ENCODE assay signal across 14 cellular contexts in the genomic region with DNA sequence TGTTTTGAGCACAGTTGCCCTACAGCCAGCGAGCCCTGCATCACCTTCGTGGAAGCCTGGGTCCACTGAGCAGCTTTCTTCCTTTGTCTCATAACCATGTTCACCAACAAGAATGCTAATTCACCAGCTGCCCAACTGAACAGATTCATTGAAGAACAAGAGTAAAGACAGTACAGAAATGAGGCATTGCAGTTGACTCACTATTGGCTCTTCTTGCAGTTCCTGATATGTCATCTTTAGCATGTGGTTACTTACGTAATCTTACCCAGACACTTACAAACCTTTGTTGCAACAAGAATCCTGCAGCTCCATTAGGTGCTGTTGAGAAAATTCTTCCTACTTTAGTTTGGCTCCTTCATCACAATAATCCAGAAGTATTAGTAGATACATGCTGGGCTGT.
"Had no signal": no experiment of that assay in that cellular context is flagged by ENCODE, and none has a peak within 500 bp of the region (broad histone marks: within the 10 kb centered on the region; RNA-seq: fewer than 3 reads in every experiment).

No MANE protein-coding gene starts in this region.

- H3K36me3 ChIP-seq: esophagus muscularis mucosa, neural progenitor cell, right lobe of liver, stomach, thoracic aorta had no signal

- H3K27ac ChIP-seq: esophagus muscularis mucosa, hepatocyte, neural progenitor cell, psoas muscle, right lobe of liver, stomach, thoracic aorta had no signal

- H3K4me2 ChIP-seq: hepatocyte, neural progenitor cell, smooth muscle cell had no signal

- H3K4me3 Mint-ChIP-seq: neural progenitor cell had no signal

- H3K9ac ChIP-seq: neural progenitor cell had no signal

- H3K4me1 ChIP-seq: esophagus muscularis mucosa, neural progenitor cell, psoas muscle, right lobe of liver, stomach had no signal

- H3K9me3 ChIP-seq: esophagus muscularis mucosa, psoas muscle, right lobe of liver, stomach, thoracic aorta had no signal

- H3K27me3 ChIP-seq: esophagus muscularis mucosa, hepatocyte, neural progenitor cell, right lobe of liver, stomach had no signal

- H2AFZ ChIP-seq: hepatocyte, neural progenitor cell had no signal

- H3K27ac Mint-ChIP-seq: neural progenitor cell had no signal

- H3K36me3 Mint-ChIP-seq: neural progenitor cell had no signal

- H3K79me2 ChIP-seq: hepatocyte had no signal

- ATAC-seq: psoas muscle, right lobe of liver had no signal

- H3K4me1 Mint-ChIP-seq: neural progenitor cell had no signal

- DNase-seq: activated CD4-positive, alpha-beta T cell treated with anti-CD3 and anti-CD28 coated beads, Interleukin-2, amount 50 U/mL, for 48 hours; activated CD4-positive, CD25-positive, alpha-beta regulatory T cell treated with anti-CD3 and anti-CD28 coated beads, Interleukin-2, amount 50 U/mL, for 72 hours; activated naive CD4-positive, alpha-beta T cell treated with anti-CD3 and anti-CD28 coated beads, Interleukin-2, amount 50 U/mL, for 16 hours; islet precursor cell; midbrain; psoas muscle; right lobe of liver; stomach had no signal

- H3K4me3 ChIP-seq: esophagus muscularis mucosa, hepatocyte, lung, neural progenitor cell, psoas muscle, right lobe of liver, smooth muscle cell, stomach, thoracic aorta had no signal

- H3K9me3 Mint-ChIP-seq: neural progenitor cell had no signal
